Comparison of ENCODE assay signal across 20 cellular contexts in the genomic region with DNA sequence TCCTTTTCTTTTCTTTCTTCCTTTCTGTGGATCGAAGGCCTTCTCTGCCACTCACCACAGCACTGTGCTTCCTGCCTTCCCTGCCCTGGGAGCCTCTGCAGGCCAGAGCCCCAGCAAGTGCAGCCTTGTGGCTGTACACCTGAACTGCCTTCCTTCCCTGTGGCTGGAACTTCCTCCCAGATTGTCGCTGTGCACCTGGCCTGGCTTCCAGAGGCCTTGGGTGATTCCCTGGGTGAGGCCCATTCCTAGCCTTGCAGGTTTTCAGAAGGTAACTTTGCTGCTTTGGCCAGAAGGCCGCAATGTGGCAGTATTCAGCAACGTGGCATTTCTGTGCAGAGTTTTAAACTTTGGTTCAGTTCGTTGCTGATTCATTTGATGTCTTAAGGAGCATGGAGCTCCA. TPM values are rescaled to one million over a fixed set of nuclear protein-coding genes. Genes with fewer than 3 reads are reported as not detected.
"Had no signal": no experiment of that assay in that cellular context is flagged by ENCODE, and none has a peak within 500 bp of the region (broad histone marks: within the 10 kb centered on the region; RNA-seq: fewer than 3 reads in every experiment).

No MANE protein-coding gene starts in this region.

- H3K27ac ChIP-seq: sigmoid colon, suprapubic skin, upper lobe of left lung had no signal

- ATAC-seq: activated naive CD4-positive, alpha-beta T cell treated with anti-CD3 and anti-CD28 coated beads, Interleukin-2, amount 50 U/mL, for 72 hours; stimulated activated naive CD8-positive, alpha-beta T cell treated with anti-CD3 and anti-CD28 coated beads, Interleukin-15, Interleukin-2, amounts not matched to agents 100 U/mL and 50 U/mL, for 24 hours had no signal

- H3K4me3 ChIP-seq: sigmoid colon, suprapubic skin, upper lobe of left lung had no signal

- H3K4me3 Mint-ChIP-seq: activated CD4-positive, alpha-beta T cell treated with anti-CD3 and anti-CD28 coated beads, Interleukin-2, amount 10 ng/mL, durations not matched to agents 24 days and 14 days; activated T-cell treated with anti-CD3 and anti-CD28 coated beads, Interleukin-2, amount 50 U/mL, for 24 hours; brain; immature natural killer cell; nephron; T-helper 2 cell treated with Interferon-gamma antibody and Interleukin-4, amounts not matched to agents 5 μg/mL and 100 μg/mL, for 36 hours had no signal

- DNase-seq: activated CD4-positive, alpha-beta T cell treated with anti-CD3 and anti-CD28 coated beads, Interleukin-2, amount 10 ng/mL, durations not matched to agents 24 days and 14 days; activated effector memory CD4-positive, alpha-beta T cell treated with Interleukin-2 at 50 U/mL for 16 hours; activated T-cell treated with anti-CD3 and anti-CD28 coated beads, Interleukin-2, amount 50 U/mL, for 24 hours; amniotic stem cell; dermis blood vessel endothelial cell; erythroblast; hippocampal formation; immature natural killer cell; occipital lobe; sigmoid colon; stimulated activated CD4-positive, alpha-beta T cell treated with anti-CD3 and anti-CD28 coated beads, Interleukin-2, amount 100 ng/mL, for 48 hours; stimulated activated naive CD8-positive, alpha-beta T cell treated with anti-CD3 and anti-CD28 coated beads, Interleukin-15, Interleukin-2, amounts not matched to agents 100 U/mL and 50 U/mL, for 24 hours had no signal

- H3K9me3 ChIP-seq: sigmoid colon, suprapubic skin, upper lobe of left lung had no signal

- H3K9me3 Mint-ChIP-seq: activated CD4-positive, alpha-beta T cell treated with anti-CD3 and anti-CD28 coated beads, Interleukin-2, amount 10 ng/mL, durations not matched to agents 24 days and 14 days; activated naive CD4-positive, alpha-beta T cell treated with anti-CD3 and anti-CD28 coated beads, Interleukin-2, amount 50 U/mL, for 72 hours; activated T-cell treated with anti-CD3 and anti-CD28 coated beads, Interleukin-2, amount 50 U/mL, for 24 hours; immature natural killer cell; nephron; T-helper 2 cell treated with Interferon-gamma antibody and Interleukin-4, amounts not matched to agents 5 μg/mL and 100 μg/mL, for 36 hours had no signal

- H3K4me1 Mint-ChIP-seq: nephron had no signal

- H3K36me3 ChIP-seq: sigmoid colon, suprapubic skin, upper lobe of left lung had no signal

- H3K4me1 ChIP-seq: sigmoid colon, suprapubic skin, upper lobe of left lung had no signal

- H3K27ac Mint-ChIP-seq: activated CD4-positive, alpha-beta T cell treated with anti-CD3 and anti-CD28 coated beads, Interleukin-2, amount 10 ng/mL, durations not matched to agents 24 days and 14 days; activated T-cell treated with anti-CD3 and anti-CD28 coated beads, Interleukin-2, amount 50 U/mL, for 24 hours; brain; immature natural killer cell; nephron had no signal

- H3K27me3 ChIP-seq: sigmoid colon, upper lobe of left lung had no signal

- H3K36me3 Mint-ChIP-seq: activated naive CD4-positive, alpha-beta T cell treated with anti-CD3 and anti-CD28 coated beads, Interleukin-2, amount 50 U/mL, for 72 hours; brain; immature natural killer cell had no signal

RNA-seq across cellular contexts. Expression of a gene that starts 54.4 kb away (rescaled TPM):
- total RNA-seq: activated CD4-positive, alpha-beta T cell treated with anti-CD3 and anti-CD28 coated beads, Interleukin-2, amount 10 ng/mL, durations not matched to agents 24 days and 14 days; activated naive CD4-positive, alpha-beta T cell treated with anti-CD3 and anti-CD28 coated beads, Interleukin-2, amount 50 U/mL, for 72 hours; dermis blood vessel endothelial cell; glomerular endothelial cell; occipital lobe; pulmonary artery endothelial cell; sigmoid colon; suprapubic skin had no signal
- polyA plus RNA-seq: immature natural killer cell, sigmoid colon had no signal
